24 cellular contexts compared by ENCODE assay signal in the genomic region with DNA sequence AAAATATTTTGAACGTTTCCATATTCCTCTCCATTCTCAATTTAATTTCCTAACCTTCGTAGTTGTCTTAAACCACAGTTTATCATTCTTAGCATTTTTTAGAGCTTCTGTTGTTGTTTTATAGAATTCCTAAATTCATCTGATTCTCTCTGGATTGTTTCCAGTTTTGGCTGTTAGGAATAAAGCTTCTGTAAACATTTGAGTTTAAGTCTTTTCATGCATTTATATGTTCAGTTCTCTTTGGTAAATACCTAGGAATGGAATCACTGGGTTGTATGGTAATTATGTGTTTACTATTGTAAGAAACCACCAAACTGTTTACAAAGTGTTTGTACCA. TPM values are rescaled to one million over a fixed set of nuclear protein-coding genes. Genes with fewer than 3 reads are reported as not detected.
DNase-seq lines count a peak whose midpoint lies in the region; ATAC-seq and TF ChIP-seq lines count a peak whose summit lies in the region.
"Had no signal": no experiment of that assay in that cellular context is flagged by ENCODE, and none has a peak within 500 bp of the region (broad histone marks: within the 10 kb centered on the region; RNA-seq: fewer than 3 reads in every experiment).

No MANE protein-coding gene starts in this region.

- peaks cover 7% of the 10 kb centered on the region for H3K9me1 ChIP-seq in IMR-90 (ENCODE audit: insufficient read depth, low read length)

- H3K18ac ChIP-seq in IMR-90 (ENCODE audit: low read depth, low read length), result no peak overlapping the region

- no peak overlapping the region for H4K5ac ChIP-seq in IMR-90 (ENCODE audit: low read depth, low read length)

- H3K9me3 ChIP-seq in IMR-90 (ENCODE audit: control insufficient read depth, insufficient read depth, low read length) (no peaks in the 10 kb centered on the region), upper lobe of right lung (no peaks in the 10 kb centered on the region)
- H3K9me3 ChIP-seq: esophagus squamous epithelium had no signal

- TF ChIP-seq CTCF in AG04449 (IDR thresholded peaks at IDR 0.05; ENCODE audit: insufficient read depth, low read length, missing control alignments), result no peak
- TF ChIP-seq CTCF in IMR-90 (conservative IDR thresholded peaks at IDR 0.05; ENCODE audit: low read depth, low read length), result no peak
- TF ChIP-seq CTCF in astrocyte of the cerebellum (IDR thresholded peaks at IDR 0.05; ENCODE audit: low read depth, low read length, missing control alignments), result no peak
- no peak for TF ChIP-seq CTCF in upper lobe of right lung (IDR thresholded peaks at IDR 0.05)

- no peak overlapping the region for H3K4me3 ChIP-seq in AG04449 (ENCODE audit: low read depth, low read length)
- H3K4me3 ChIP-seq in IMR-90 (ENCODE audit: insufficient read depth, low read depth, low read length), result no peak overlapping the region
- no peak overlapping the region for H3K4me3 ChIP-seq in astrocyte of the cerebellum (ENCODE audit: low read depth, low read length)
- no peak overlapping the region for H3K4me3 ChIP-seq in upper lobe of right lung
- H3K4me3 ChIP-seq: cardiac muscle cell, esophagus squamous epithelium, hepatocyte had no signal

- no peak overlapping the region; the same call in 1 of the 2 replicates for H3K56ac ChIP-seq in IMR-90 (ENCODE audit: extremely low read depth, insufficient read depth, low read length)

- H3K79me1 ChIP-seq in IMR-90 (ENCODE audit: low read depth in 1 of 2, low read length in 2 of 2), result peaks cover 2 to 22% of the 10 kb centered on the region in 2 experiments; a peak in 2 of 4 replicates

- peaks cover 15% of the 10 kb centered on the region for H3K4me1 ChIP-seq in IMR-90 (ENCODE audit: control insufficient read depth, insufficient read depth, low read length)
- H3K4me1 ChIP-seq in upper lobe of right lung, result no peaks in the 10 kb centered on the region

- peak overlapping the region; percentile 92; the same call in 1 of the 2 replicates for H3K4ac ChIP-seq in IMR-90 (ENCODE audit: low read depth, low read length)

- in situ Hi-C loops in IMR-90 (cut with MboI; ENCODE audit: low sequenced_read_pairs) (no loop called here), astrocyte of the cerebellum (cut with HindIII; ENCODE audit: low sequenced_read_pairs) (loop anchor here (5.0 kb wide), 1 partner anchor 36 kb away; no protein-coding TSS in a partner anchor)

- H4K91ac ChIP-seq in IMR-90 (ENCODE audit: insufficient read depth, low read depth, low read length), result no peak overlapping the region

- peak overlapping the region; percentile 89 for H2BK20ac ChIP-seq in IMR-90 (ENCODE audit: low read depth, low read length)

- dilution Hi-C loops in IMR-90 (cut with HindIII; ENCODE audit: low sequenced_read_pairs, unreplicated experiment), result no loop called here

- DNase-seq in AG04449 (ENCODE audit: low read depth, low spot score) (peak; percentile 55), IMR-90 (peak; percentile 76), astrocyte of the cerebellum (ENCODE audit: low read depth) (peak; percentile 53), fibroblast of the conjunctiva (ENCODE audit: low read depth) (peak; percentile 53), upper lobe of right lung (no peak), putamen (ENCODE audit: low spot score) (no peak), DMS53 (lab: John Stamatoyannopoulos, UW) (no peak)
- DNase-seq: activated B cell treated with CpG ODN at 0.5 μM for 24 hours; activated CD4-positive, alpha-beta memory T cell treated with anti-CD3 and anti-CD28 coated beads, Interleukin-2, amount 10 ng/mL, durations not matched to agents 7 days and 5 days; activated naive CD4-positive, alpha-beta T cell treated with anti-CD3 and anti-CD28 coated beads for 36 hours; activated T-cell treated with anti-CD3 and anti-CD28 coated beads, Interleukin-2, amount 50 U/mL, for 1 hour; CD4-positive, alpha-beta memory T cell; DMS79; effector CD4-positive, alpha-beta T cell; esophagus squamous epithelium; MV-4-11; NCI-H2029 treated with DMSO at 0.1 percent for 48 hours; NCI-H526; nephron progenitor cell; T-helper 2 cell had no signal

- no peak overlapping the region for H2AK9ac ChIP-seq in IMR-90 (replicated peaks; ENCODE audit: low read depth, low read length, poor library complexity)

- H2AK5ac ChIP-seq in IMR-90 (ENCODE audit: low read depth, low read length), result no peak overlapping the region

- no peak overlapping the region for H2BK15ac ChIP-seq in IMR-90 (ENCODE audit: low read depth, low read length)

- no peak overlapping the region for H2AFZ ChIP-seq in IMR-90 (replicated peaks; ENCODE audit: low read length, poor library complexity)
- H2AFZ ChIP-seq: hepatocyte had no signal

- H2BK5ac ChIP-seq in IMR-90 (ENCODE audit: low read depth, low read length, poor library complexity, severe bottlenecking), result peak overlapping the region; percentile 79

- no peak overlapping the region for H3K9ac ChIP-seq in IMR-90 (ENCODE audit: low read depth, low read length)

- H3K27me3 ChIP-seq in IMR-90 (ENCODE audit: control insufficient read depth, insufficient read depth, low read length) (no peaks in the 10 kb centered on the region), upper lobe of right lung (no peaks in the 10 kb centered on the region)
- H3K27me3 ChIP-seq: cardiac muscle cell, esophagus squamous epithelium, hepatocyte had no signal

- TF ChIP-seq POLR2A in IMR-90 (IDR thresholded peaks at IDR 0.05; ENCODE audit: low read depth, low read length), result no peak

- no TSS peak for BruUV-seq in IMR-90 (replicated peaks; lab: Mats Ljungman, UMichigan)

- peak overlapping the region in 1 of 2 experiments; percentile 83; a peak in 2 of 4 replicates for H4K8ac ChIP-seq in IMR-90 (ENCODE audit: low read depth in 2 of 2, low read length in 2 of 2)

- peaks cover 3% of the 10 kb centered on the region; the same call in 1 of the 2 replicates for H4K20me1 ChIP-seq in IMR-90 (ENCODE audit: insufficient read depth, low read length)

- H2BK120ac ChIP-seq in IMR-90 (ENCODE audit: low read depth, low read length), result peak overlapping the region; percentile 90

- H3K36me3 ChIP-seq in IMR-90 (ENCODE audit: control insufficient read depth, insufficient read depth, low read length) (peaks cover 12% of the 10 kb centered on the region), upper lobe of right lung (peaks cover 29% of the 10 kb centered on the region)

- TF ChIP-seq RAD21 in IMR-90 (IDR thresholded peaks at IDR 0.05; ENCODE audit: low read length), result no peak

- ATAC-seq in IMR-90 (ENCODE audit: low read depth), result peak; percentile 69
- no peak for ATAC-seq in upper lobe of right lung
- no peak for ATAC-seq in HG02884 (IDR thresholded peaks at IDR 0.05; ENCODE audit: unreplicated experiment)

- CTCF ChIA-PET in AG04449 (lab: Yijun Ruan, JAX), result interaction anchor here (1.4 to 2.3 kb wide), 2 partner anchors 9 to 14 kb away, joined by 5 to 11 read pairs; no protein-coding TSS in a partner anchor
- CTCF ChIA-PET in IMR-90 (lab: Yijun Ruan, JAX), result no interaction called here

- no peak overlapping the region for H3K23ac ChIP-seq in IMR-90 (ENCODE audit: low read depth, low read length)

- intact Hi-C loops in IMR-90 (cut with micrococcal nuclease) (no loop called here), upper lobe of right lung (cut with DNase I) (no loop called here)

- POLR2A ChIA-PET in AG04449 (lab: Yijun Ruan, JAX), result interaction anchor here (1.0 kb wide), 1 partner anchor 14 kb away, joined by 6 read pairs; no protein-coding TSS in a partner anchor
- POLR2A ChIA-PET in IMR-90 (lab: Charles Lee; ENCODE audit: unreplicated experiment), result no interaction called here

- H3K4me2 ChIP-seq in IMR-90 (ENCODE audit: low read depth, low read length), result peak overlapping the region; percentile 9; the same call in 1 of the 2 replicates
- H3K4me2 ChIP-seq: hepatocyte had no signal

- H3K27ac ChIP-seq in IMR-90 (ENCODE audit: insufficient read depth, low read length) (peak overlapping the region; percentile 59; the same call in 1 of the 2 replicates), upper lobe of right lung (no peak overlapping the region)
- H3K27ac ChIP-seq: cardiac muscle cell had no signal

- WGBS in IMR-90 (ENCODE audit: extremely low coverage in 2 of 2, insufficient read length in 1 of 2), 2 experiments, result no CpG with 5 or more reads among the region's 2 CpGs

- H3K14ac ChIP-seq in IMR-90 (replicated peaks; ENCODE audit: low read depth, low read length), result peak overlapping the region; percentile 82

TF ChIP-seq in IMR-90, 13 proteins besides CTCF, POLR2A, EP300 and RAD21:
- TF ChIP-seq CHD1 (IDR thresholded peaks at IDR 0.05; ENCODE audit: low read depth, low read length), result no peak
- no peak for TF ChIP-seq RFX5 (IDR thresholded peaks at IDR 0.05; ENCODE audit: low read depth, low read length)
- no peak for TF ChIP-seq NFE2L2 (IDR thresholded peaks at IDR 0.05; ENCODE audit: low read depth, low read length)
- TF ChIP-seq, protein P1, sequence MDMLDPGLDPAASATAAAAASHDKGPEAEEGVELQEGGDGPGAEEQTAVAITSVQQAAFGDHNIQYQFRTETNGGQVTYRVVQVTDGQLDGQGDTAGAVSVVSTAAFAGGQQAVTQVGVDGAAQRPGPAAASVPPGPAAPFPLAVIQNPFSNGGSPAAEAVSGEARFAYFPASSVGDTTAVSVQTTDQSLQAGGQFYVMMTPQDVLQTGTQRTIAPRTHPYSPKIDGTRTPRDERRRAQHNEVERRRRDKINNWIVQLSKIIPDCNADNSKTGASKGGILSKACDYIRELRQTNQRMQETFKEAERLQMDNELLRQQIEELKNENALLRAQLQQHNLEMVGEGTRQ (IDR thresholded peaks at IDR 0.05; ENCODE audit: low read depth, low read length), result no peak

RNA-seq across cellular contexts. Expression of a gene that starts 29.7 kb away (rescaled TPM):
- total RNA-seq in IMR-90 (2012; rRNA removed) (0.28 and 0.90 TPM in 2 replicates), upper lobe of right lung (3.3 TPM)
- polyA plus RNA-seq in IMR-90 (2012; rRNA removed), result not detected in 2 replicates
- polyA plus RNA-seq in IMR-90 (2012; cell fraction: cytosol; rRNA removed), result 0.11 TPM in 1 of 2 replicates, not detected in the other
- polyA plus RNA-seq in IMR-90 (2012; cell fraction: nucleus; rRNA removed; ENCODE audit: low replicate concordance), result 0.22 and 0.58 TPM in 2 replicates
- total RNA-seq: H4 had no signal
- polyA plus RNA-seq: cardiac muscle cell; CD4-positive, alpha-beta memory T cell had no signal

Comparison
In these comparisons a context has a peak if more than half of its experiments do, and no peak if none do; other contexts are left out.
1. DNase-seq: peak in AG04449 (single experiment), IMR-90 (single experiment), astrocyte of the cerebellum (single experiment) and fibroblast of the conjunctiva (single experiment); none in upper lobe of right lung (single experiment), putamen (single experiment) and DMS53 (single experiment).